Comparison of ENCODE assay signal across 15 cellular contexts in genomic region chr13:31042501-31043165, GRCh38.
DNase-seq lines count a peak whose midpoint lies in the region; ATAC-seq and FAIRE-seq lines count a peak whose summit lies in the region.
"Had no signal": no experiment of that assay in that cellular context is flagged by ENCODE, and none has a peak within 500 bp of the region (broad histone marks: within the 10 kb centered on the region; RNA-seq: fewer than 3 reads in every experiment).

No MANE protein-coding gene starts in this region.

- ATAC-seq in activated naive CD4-positive, alpha-beta T cell treated with anti-CD3 and anti-CD28 coated beads, Interleukin-2, amount 50 U/mL, for 72 hours = no peak
- ATAC-seq in HG02571 (IDR thresholded peaks at IDR 0.05; ENCODE audit: unreplicated experiment) = no peak
- ATAC-seq: gastrocnemius medialis, K562 had no signal

- H3K4me1 Mint-ChIP-seq in activated naive CD4-positive, alpha-beta T cell treated with anti-CD3 and anti-CD28 coated beads, Interleukin-2, amount 10 ng/mL, durations not matched to agents 7 days and 5 days = peaks cover 75% of the 10 kb centered on the region

- peaks cover 28% of the 10 kb centered on the region for H3K4me1 ChIP-seq in effector memory CD4-positive, alpha-beta T cell (ENCODE audit: control insufficient read depth, insufficient read depth, low read length, poor library complexity, severe bottlenecking)
- H3K4me1 ChIP-seq: prostate gland had no signal

- no peak overlapping the region for H3K4me3 ChIP-seq in SK-N-MC
- H3K4me3 ChIP-seq in effector memory CD4-positive, alpha-beta T cell (ENCODE audit: insufficient read depth, low read depth, low read length, poor library complexity, severe bottlenecking) = no peak overlapping the region
- H3K4me3 ChIP-seq: gastrocnemius medialis, K562, left ventricle myocardium inferior, prostate gland had no signal

- CTCF ChIA-PET in activated naive CD4-positive, alpha-beta T cell treated with anti-CD3 and anti-CD28 coated beads, Interleukin-2, amount 10 ng/mL, durations not matched to agents 7 days and 5 days (lab: Charles Lee) = interaction anchor here (4.3 kb wide), 1 partner anchor 63 kb away, joined by 47 read pairs; no protein-coding TSS in a partner anchor

- H3K27ac ChIP-seq in SK-N-MC = 0 out of 2 replicates have a peak overlapping the region, but pooled peaks have one; percentile 12
- no peak overlapping the region for H3K27ac ChIP-seq in effector memory CD4-positive, alpha-beta T cell (ENCODE audit: insufficient read depth, low read length, poor library complexity, severe bottlenecking)
- H3K27ac ChIP-seq: gastrocnemius medialis, left ventricle myocardium inferior, prostate gland had no signal

- DNase-seq in activated naive CD4-positive, alpha-beta T cell treated with anti-CD3 and anti-CD28 coated beads, Interleukin-2, amount 10 ng/mL, durations not matched to agents 7 days and 5 days = peak; percentile 31
- DNase-seq in activated naive CD4-positive, alpha-beta T cell treated with anti-CD3 and anti-CD28 coated beads, Interleukin-2, amount 50 U/mL, for 72 hours (ENCODE audit: low spot score in 2 of 2) = no peak
- DNase-seq in SK-N-MC (ENCODE audit: low read depth, low spot score) = no peak
- peak; percentile 39 for DNase-seq in cerebellum (ENCODE audit: low spot score)
- DNase-seq in urothelium cell line (ENCODE audit: low spot score) = no peak
- no peak for DNase-seq in effector memory CD4-positive, alpha-beta T cell
- DNase-seq in NCI-H1436 treated with DMSO at 0.1 percent for 48 hours (lab: John Stamatoyannopoulos, UW) = no peak
- DNase-seq: gastrocnemius medialis, left ventricle myocardium inferior, NCI-H1092 treated with DMSO at 0.1 percent for 48 hours, OCI-M1, SK-N-SH had no signal

- peak overlapping the region; percentile 76 for H3K27ac Mint-ChIP-seq in activated naive CD4-positive, alpha-beta T cell treated with anti-CD3 and anti-CD28 coated beads, Interleukin-2, amount 10 ng/mL, durations not matched to agents 7 days and 5 days
- H3K27ac Mint-ChIP-seq in activated naive CD4-positive, alpha-beta T cell treated with anti-CD3 and anti-CD28 coated beads, Interleukin-2, amount 50 U/mL, for 72 hours = peak overlapping the region in 1 of 2 donors; percentile 3

- H3K27me3 ChIP-seq in effector memory CD4-positive, alpha-beta T cell (replicated peaks; ENCODE audit: control insufficient read depth, insufficient read depth, low read length, poor library complexity, severe bottlenecking) = no peaks in the 10 kb centered on the region

- peaks cover 2% of the 10 kb centered on the region for H3K36me3 Mint-ChIP-seq in activated naive CD4-positive, alpha-beta T cell treated with anti-CD3 and anti-CD28 coated beads, Interleukin-2, amount 10 ng/mL, durations not matched to agents 7 days and 5 days
- no peaks in the 10 kb centered on the region for H3K36me3 Mint-ChIP-seq in activated naive CD4-positive, alpha-beta T cell treated with anti-CD3 and anti-CD28 coated beads, Interleukin-2, amount 50 U/mL, for 72 hours

- no peaks in the 10 kb centered on the region for H3K9me3 ChIP-seq in SK-N-MC (ENCODE audit: low read depth, low read length)
- no peaks in the 10 kb centered on the region for H3K9me3 ChIP-seq in effector memory CD4-positive, alpha-beta T cell (ENCODE audit: control insufficient read depth, low read length)
- H3K9me3 ChIP-seq: gastrocnemius medialis, left ventricle myocardium inferior, prostate gland, SK-N-SH had no signal

- no peaks in the 10 kb centered on the region for H3K9me3 Mint-ChIP-seq in activated naive CD4-positive, alpha-beta T cell treated with anti-CD3 and anti-CD28 coated beads, Interleukin-2, amount 10 ng/mL, durations not matched to agents 7 days and 5 days
- H3K9me3 Mint-ChIP-seq in activated naive CD4-positive, alpha-beta T cell treated with anti-CD3 and anti-CD28 coated beads, Interleukin-2, amount 50 U/mL, for 72 hours = peaks cover 0 to 5% of the 10 kb centered on the region in 2 donors

- H3K36me3 ChIP-seq in SK-N-MC (ENCODE audit: insufficient read depth, low read length) = no peaks in the 10 kb centered on the region
- no peaks in the 10 kb centered on the region for H3K36me3 ChIP-seq in effector memory CD4-positive, alpha-beta T cell (ENCODE audit: control insufficient read depth, insufficient read depth, low read length)
- H3K36me3 ChIP-seq: gastrocnemius medialis, left ventricle myocardium inferior, prostate gland had no signal

- no peak overlapping the region for H3K9ac ChIP-seq in SK-N-MC (ENCODE audit: insufficient read length)
- H3K9ac ChIP-seq: SK-N-SH had no signal

- FAIRE-seq in urothelium cell line (lab: Jason Lieb, UNC) = peak; percentile 50
- FAIRE-seq: K562 had no signal

- H3K27me3 Mint-ChIP-seq in activated naive CD4-positive, alpha-beta T cell treated with anti-CD3 and anti-CD28 coated beads, Interleukin-2, amount 10 ng/mL, durations not matched to agents 7 days and 5 days = peaks cover 44% of the 10 kb centered on the region

- no peak overlapping the region for H3K4me3 Mint-ChIP-seq in activated naive CD4-positive, alpha-beta T cell treated with anti-CD3 and anti-CD28 coated beads, Interleukin-2, amount 10 ng/mL, durations not matched to agents 7 days and 5 days

Comparison
In these comparisons a context has a peak if more than half of its experiments do, and no peak if none do; other contexts are left out.
1. DNase-seq: peak in activated naive CD4-positive, alpha-beta T cell treated with anti-CD3 and anti-CD28 coated beads, Interleukin-2, amount 10 ng/mL, durations not matched to agents 7 days and 5 days (single experiment) and cerebellum (single experiment); none in activated naive CD4-positive, alpha-beta T cell treated with anti-CD3 and anti-CD28 coated beads, Interleukin-2, amount 50 U/mL, for 72 hours (0 of 2), SK-N-MC (single experiment), urothelium cell line (single experiment), effector memory CD4-positive, alpha-beta T cell (0 of 3) and NCI-H1436 treated with DMSO at 0.1 percent for 48 hours (single experiment).